11 cellular contexts compared by ENCODE assay signal in genomic region chr20:44068311-44068710, GRCh38.
DNase-seq lines count a peak whose midpoint lies in the region; ATAC-seq lines count a peak whose summit lies in the region.
"Had no signal": no experiment of that assay in that cellular context is flagged by ENCODE, and none has a peak within 500 bp of the region (broad histone marks: within the 10 kb centered on the region; RNA-seq: fewer than 3 reads in every experiment).

No MANE protein-coding gene starts in this region.

- H3K4me3 Mint-ChIP-seq in activated T-cell treated with anti-CD3 and anti-CD28 coated beads, Interleukin-2, amount 50 U/mL, for 72 hours, result peak overlapping the region; percentile 81 to 85
- H3K4me3 Mint-ChIP-seq in activated naive CD8-positive, alpha-beta T cell, result peak overlapping the region; percentile 88

- no peak overlapping the region for H3K27ac Mint-ChIP-seq in activated T-cell treated with anti-CD3 and anti-CD28 coated beads, Interleukin-2, amount 50 U/mL, for 72 hours
- H3K27ac Mint-ChIP-seq in activated naive CD8-positive, alpha-beta T cell, result peak overlapping the region; percentile 58

- H3K36me3 Mint-ChIP-seq in activated T-cell treated with anti-CD3 and anti-CD28 coated beads, Interleukin-2, amount 50 U/mL, for 72 hours (ENCODE audit: insufficient read depth in 2 of 2), result peaks cover 1% of the 10 kb centered on the region in 2 donors
- no peaks in the 10 kb centered on the region for H3K36me3 Mint-ChIP-seq in activated naive CD8-positive, alpha-beta T cell

- intact Hi-C loops in sciatic nerve (cut with DNase I), result no loop called here

- H3K4me3 ChIP-seq in H7 (ENCODE audit: insufficient read depth, low read depth, low read length), result no peak overlapping the region

- no peaks in the 10 kb centered on the region for H3K36me3 ChIP-seq in H7 (replicated peaks; ENCODE audit: control insufficient read depth, insufficient read depth, low read length)

- DNase-seq in activated T-cell treated with anti-CD3 and anti-CD28 coated beads, Interleukin-2, amount 50 U/mL, for 72 hours, result no peak
- DNase-seq in activated T-cell treated with anti-CD3 and anti-CD28 coated beads for 4 hours (no peak), H7 (peak; percentile 82), sciatic nerve (ENCODE audit: low spot score) (peak; percentile 36), NCI-H2107 treated with DMSO at 0.1 percent for 48 hours (lab: John Stamatoyannopoulos, UW; ENCODE audit: unreplicated experiment) (no peak), AG08395 (ENCODE audit: low spot score) (no peak)
- DNase-seq: HCEC 1CT; NCI-H2171 treated with DMSO at 0.1 percent for 48 hours; stimulated activated CD4-positive, alpha-beta T cell treated with anti-CD3 and anti-CD28 coated beads, Interleukin-4, amount 100 ng/mL, for 4 hours had no signal

- peaks cover 68% of the 10 kb centered on the region for H3K4me1 Mint-ChIP-seq in activated T-cell treated with anti-CD3 and anti-CD28 coated beads, Interleukin-2, amount 50 U/mL, for 72 hours (ENCODE audit: low read depth)
- H3K4me1 Mint-ChIP-seq in activated naive CD8-positive, alpha-beta T cell (ENCODE audit: low read depth), result peaks cover 63% of the 10 kb centered on the region

- no peaks in the 10 kb centered on the region for H3K9me3 Mint-ChIP-seq in activated T-cell treated with anti-CD3 and anti-CD28 coated beads, Interleukin-2, amount 50 U/mL, for 72 hours
- no peaks in the 10 kb centered on the region for H3K9me3 Mint-ChIP-seq in activated naive CD8-positive, alpha-beta T cell (ENCODE audit: low read depth)

- ATAC-seq in activated T-cell treated with anti-CD3 and anti-CD28 coated beads, Interleukin-2, amount 50 U/mL, for 72 hours (replicated peaks in 1 of 2), result no peak
- no peak for ATAC-seq in sciatic nerve
- no peak for ATAC-seq in GM19328 (IDR thresholded peaks at IDR 0.05; ENCODE audit: unreplicated experiment)

- H3K27me3 Mint-ChIP-seq in activated T-cell treated with anti-CD3 and anti-CD28 coated beads, Interleukin-2, amount 50 U/mL, for 72 hours (ENCODE audit: low read depth), result peaks cover 6% of the 10 kb centered on the region
- H3K27me3 Mint-ChIP-seq in activated naive CD8-positive, alpha-beta T cell, result no peaks in the 10 kb centered on the region

- H3K27me3 ChIP-seq in H7 (ENCODE audit: control insufficient read depth, insufficient read depth, low read length), result no peaks in the 10 kb centered on the region

Comparison
In these comparisons a context has a peak if more than half of its experiments do, and no peak if none do; other contexts are left out.
1. DNase-seq: peak in H7 (single experiment) and sciatic nerve (single experiment); none in activated T-cell treated with anti-CD3 and anti-CD28 coated beads, Interleukin-2, amount 50 U/mL, for 72 hours (0 of 2), activated T-cell treated with anti-CD3 and anti-CD28 coated beads for 4 hours (single experiment), NCI-H2107 treated with DMSO at 0.1 percent for 48 hours (single experiment) and AG08395 (single experiment).